21 cellular contexts compared by ENCODE assay signal in genomic region chr12:97292588-97292987, GRCh38.
"Had no signal": no experiment of that assay in that cellular context is flagged by ENCODE, and none has a peak within 500 bp of the region (broad histone marks: within the 10 kb centered on the region; RNA-seq: fewer than 3 reads in every experiment).

No MANE protein-coding gene starts in this region.

- H3K36me3 Mint-ChIP-seq: natural killer cell treated with Interleukin-12 subunit alpha and Interleukin-12 subunit beta and Interleukin-15 and Interleukin-18, amount 100 ng/mL, for 72 hours had no signal

- DNase-seq: activated CD4-positive, alpha-beta T cell treated with anti-CD3 and anti-CD28 coated beads for 1 hour; activated CD4-positive, alpha-beta T cell treated with anti-CD3 and anti-CD28 coated beads, Interleukin-2, amount 50 U/mL, for 4 hours; activated naive CD4-positive, alpha-beta T cell treated with anti-CD3 and anti-CD28 coated beads for 36 hours; activated naive CD8-positive, alpha-beta T cell treated with anti-CD3 and anti-CD28 coated beads, Interleukin-2, amount 50 U/mL, for 24 hours; activated T-cell treated with anti-CD3 and anti-CD28 coated beads for 4 hours; aorta; cortex of kidney; effector CD8-positive, alpha-beta T cell; foreskin fibroblast; glutamatergic neuron; hypothalamus; left ventricle myocardium superior; mesenchymal stem cell; posterior cingulate gyrus; retina; stimulated activated CD4-positive, alpha-beta T cell treated with anti-CD3 and anti-CD28 coated beads, Interleukin-4, amount 100 ng/mL, for 4 hours; stimulated activated CD8-positive, alpha-beta memory T cell treated with anti-CD3 and anti-CD28 coated beads, Interleukin-4, amount 100 ng/mL, for 48 hours; trophoblast cell had no signal

- H3K27ac Mint-ChIP-seq: activated naive CD4-positive, alpha-beta T cell treated with anti-CD3 and anti-CD28 coated beads for 36 hours; activated naive CD8-positive, alpha-beta T cell treated with anti-CD3 and anti-CD28 coated beads, Interleukin-2, amount 50 U/mL, for 24 hours; activated T-helper 17 cell treated with anti-CD3 and anti-CD28 coated beads, Interleukin-2, amount 50 U/mL, for 72 hours; natural killer cell treated with Interleukin-12 subunit alpha and Interleukin-12 subunit beta and Interleukin-15 and Interleukin-18, amount 100 ng/mL, for 72 hours; stimulated activated naive CD8-positive, alpha-beta T cell treated with anti-CD3 and anti-CD28 coated beads, Interleukin-15, Interleukin-2, amounts not matched to agents 100 ng/mL and 50 ng/mL, for 24 hours had no signal

- ATAC-seq: activated naive CD8-positive, alpha-beta T cell treated with anti-CD3 and anti-CD28 coated beads, Interleukin-2, amount 50 U/mL, for 24 hours; activated T-helper 17 cell treated with anti-CD3 and anti-CD28 coated beads, Interleukin-2, amount 50 U/mL, for 72 hours; left ventricle myocardium superior; natural killer cell treated with Interleukin-12 subunit alpha and Interleukin-12 subunit beta and Interleukin-15 and Interleukin-18, amount 100 ng/mL, for 72 hours had no signal

- H3K4me3 Mint-ChIP-seq: activated naive CD4-positive, alpha-beta T cell treated with anti-CD3 and anti-CD28 coated beads for 36 hours; activated naive CD8-positive, alpha-beta T cell treated with anti-CD3 and anti-CD28 coated beads, Interleukin-2, amount 50 U/mL, for 24 hours; activated T-helper 17 cell treated with anti-CD3 and anti-CD28 coated beads, Interleukin-2, amount 50 U/mL, for 72 hours; natural killer cell treated with Interleukin-12 subunit alpha and Interleukin-12 subunit beta and Interleukin-15 and Interleukin-18, amount 100 ng/mL, for 72 hours; stimulated activated naive CD8-positive, alpha-beta T cell treated with anti-CD3 and anti-CD28 coated beads, Interleukin-15, Interleukin-2, amounts not matched to agents 100 ng/mL and 50 ng/mL, for 24 hours had no signal

- H3K4me1 Mint-ChIP-seq: activated T-helper 17 cell treated with anti-CD3 and anti-CD28 coated beads, Interleukin-2, amount 50 U/mL, for 72 hours had no signal

- H3K9me3 Mint-ChIP-seq: stimulated activated naive CD8-positive, alpha-beta T cell treated with anti-CD3 and anti-CD28 coated beads, Interleukin-15, Interleukin-2, amounts not matched to agents 100 ng/mL and 50 ng/mL, for 24 hours had no signal
